ENCODE assay signal across 22 cellular contexts in the genomic region with DNA sequence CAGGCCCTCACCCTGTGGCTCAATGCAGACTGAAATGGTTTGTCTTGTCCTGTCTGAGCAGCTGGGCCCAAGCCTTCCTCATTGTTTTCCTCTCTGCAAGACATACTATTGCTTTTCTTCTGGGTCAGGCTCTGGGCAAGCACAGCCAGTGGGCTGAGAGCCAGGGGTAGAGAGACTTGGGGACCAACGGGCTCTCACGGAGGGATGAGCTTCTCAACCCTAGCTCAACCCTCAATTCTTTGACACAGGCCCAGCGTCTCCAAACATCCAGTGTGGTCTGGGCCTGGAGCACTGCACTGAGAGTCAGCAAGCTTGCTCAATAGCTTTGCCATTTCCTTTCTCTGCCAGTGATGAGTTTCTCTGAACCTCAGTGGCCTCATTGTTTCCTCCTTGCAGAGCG. TPM values are rescaled to one million over a fixed set of nuclear protein-coding genes. Genes with fewer than 3 reads are reported as not detected.
"Had no signal": no experiment of that assay in that cellular context is flagged by ENCODE, and none has a peak within 500 bp of the region (broad histone marks: within the 10 kb centered on the region; RNA-seq: fewer than 3 reads in every experiment).

No MANE protein-coding gene starts in this region.

- H3K9me3 ChIP-seq: esophagus squamous epithelium, mucosa of descending colon, neutrophil, upper lobe of right lung had no signal

- H3K4me3 ChIP-seq: esophagus squamous epithelium, mucosa of descending colon, smooth muscle cell, upper lobe of right lung had no signal

- DNase-seq: activated B cell treated with CpG ODN at 0.5 μM for 24 hours; activated CD4-positive, alpha-beta T cell treated with anti-CD3 and anti-CD28 coated beads for 48 hours; activated CD8-positive, alpha-beta T cell treated with anti-CD3 and anti-CD28 coated beads for 36 hours; activated effector memory CD4-positive, alpha-beta T cell treated with anti-CD3 and anti-CD28 coated beads, Interleukin-2, amount 50 U/mL, for 16 hours; activated T-cell treated with anti-CD3 and anti-CD28 coated beads, Interleukin-2, amount 50 U/mL, for 4 hours; cortex of kidney; effector CD8-positive, alpha-beta T cell; esophagus squamous epithelium; foreskin fibroblast; glutamatergic neuron; immature natural killer cell; mucosa of descending colon; naive thymus-derived CD8-positive, alpha-beta T cell; stimulated activated naive CD8-positive, alpha-beta T cell treated with anti-CD3 and anti-CD28 coated beads, Interleukin-15, amount 100 ng/mL, for 72 hours; T-helper 2 cell; upper lobe of right lung had no signal

- ATAC-seq: activated CD8-positive, alpha-beta T cell treated with anti-CD3 and anti-CD28 coated beads for 36 hours; activated naive CD4-positive, alpha-beta T cell treated with anti-CD3 and anti-CD28 coated beads, Interleukin-2, amount 50 U/mL, for 72 hours; activated T-cell treated with anti-CD3 and anti-CD28 coated beads, Interleukin-2, amount 50 U/mL, for 4 hours; mucosa of descending colon; naive thymus-derived CD8-positive, alpha-beta T cell; stimulated activated naive CD8-positive, alpha-beta T cell treated with anti-CD3 and anti-CD28 coated beads, Interleukin-15, amount 100 ng/mL, for 72 hours; upper lobe of right lung had no signal

- H3K4me2 ChIP-seq: smooth muscle cell had no signal

- H3K36me3 ChIP-seq: esophagus squamous epithelium, neutrophil, upper lobe of right lung had no signal

- H3K27ac ChIP-seq: esophagus squamous epithelium, neutrophil, upper lobe of right lung had no signal

RNA-seq across cellular contexts. Expression of gene ANGPT4, which starts 9.4 kb away (rescaled TPM):
- total RNA-seq: activated B cell treated with CpG ODN at 0.5 μM for 24 hours; activated CD8-positive, alpha-beta T cell treated with anti-CD3 and anti-CD28 coated beads for 36 hours; activated T-cell treated with anti-CD3 and anti-CD28 coated beads, Interleukin-2, amount 50 U/mL, for 4 hours; endothelial cell of umbilical vein; lung microvascular endothelial cell; naive thymus-derived CD8-positive, alpha-beta T cell; smooth muscle cell; temporal lobe had no signal
